ENCODE assay signal across 2 cellular contexts in the genomic region with DNA sequence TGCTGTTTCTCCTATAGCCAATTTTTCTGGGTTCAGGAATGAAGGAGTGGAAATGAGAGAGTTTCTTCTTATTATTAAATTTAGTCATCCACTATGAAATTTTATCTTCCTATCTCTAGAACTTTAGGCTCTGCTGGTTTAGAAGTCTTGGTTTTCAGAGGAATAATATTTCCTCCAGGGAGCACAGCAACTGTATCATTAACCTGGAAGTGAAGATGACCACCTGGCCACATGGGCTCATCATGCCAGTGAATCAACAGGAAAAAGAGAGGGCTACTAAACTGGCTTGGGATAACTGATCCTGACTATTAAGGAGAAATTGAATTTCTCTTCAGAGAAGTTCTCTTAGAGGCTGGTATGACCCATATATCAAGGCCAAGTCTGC.
TF ChIP-seq lines count a peak whose summit lies in the region.

No MANE protein-coding gene starts in this region.

TF ChIP-seq in GM23338, 12 proteins besides CTCF, POLR2A, EP300 and RAD21:
- TF ChIP-seq ZNF331 (CRISPR knock-in tag; IDR thresholded peaks at IDR 0.05; ENCODE audit: low read depth) (no peak), NANOG (IDR thresholded peaks at IDR 0.05; ENCODE audit: borderline replicate concordance) (no peak)
TF ChIP-seq in GM23338: peak in this region for 0.

TF ChIP-seq in IMR-90, 13 proteins besides CTCF, POLR2A, EP300 and RAD21:
- no peak for TF ChIP-seq SMC3 (IDR thresholded peaks at IDR 0.05; ENCODE audit: low read depth, low read length)
- TF ChIP-seq BHLHE40 (IDR thresholded peaks at IDR 0.05; ENCODE audit: low read depth, low read length) = no peak
TF ChIP-seq in IMR-90: peak in this region for 0.
